In genomic region chr7:1703475-1704325, GRCh38 we compare ENCODE assay signal across 1 cellular context.
TF ChIP-seq lines count a peak whose summit lies in the region.

No MANE protein-coding gene starts in this region.

TF ChIP-seq in HepG2, 621 proteins besides CTCF, POLR2A, EP300 and RAD21:
- TF ChIP-seq POLR2AphosphoS2 (IDR thresholded peaks at IDR 0.05; ENCODE audit: low read depth, low read length), result no peak
- TF ChIP-seq ZBTB40 (IDR thresholded peaks at IDR 0.05), result no peak
- no peak for TF ChIP-seq ZBTB40 (CRISPR knock-in tag; IDR thresholded peaks at IDR 0.05)
- TF ChIP-seq ZNF749 (CRISPR knock-in tag; IDR thresholded peaks at IDR 0.05; ENCODE audit: borderline replicate concordance), result no peak
- no peak for TF ChIP-seq ZNF598 (CRISPR knock-in tag; IDR thresholded peaks at IDR 0.05; ENCODE audit: borderline replicate concordance)
- no peak for TF ChIP-seq MATR3 (CRISPR knock-in tag; IDR thresholded peaks at IDR 0.05)
- no peak for TF ChIP-seq PHB2 (IDR thresholded peaks at IDR 0.05; ENCODE audit: partially characterized antibody)
- no peak for TF ChIP-seq SUZ12 (IDR thresholded peaks at IDR 0.05; ENCODE audit: low read depth, low read length)
- TF ChIP-seq THYN1 (CRISPR knock-in tag; IDR thresholded peaks at IDR 0.05; ENCODE audit: borderline replicate concordance, low read depth), result no peak
- no peak for TF ChIP-seq ZNF234 (CRISPR knock-in tag; conservative IDR thresholded peaks at IDR 0.05)
- no peak for TF ChIP-seq NFE2 (CRISPR knock-in tag; IDR thresholded peaks at IDR 0.05)
- TF ChIP-seq POLR2G (IDR thresholded peaks at IDR 0.05; ENCODE audit: low read depth, low read length), result no peak
- no peak for TF ChIP-seq YEATS4 (CRISPR knock-in tag; IDR thresholded peaks at IDR 0.05; ENCODE audit: borderline replicate concordance)
- TF ChIP-seq TRIM22 (IDR thresholded peaks at IDR 0.05), result no peak
- TF ChIP-seq U2AF1 (optimal IDR thresholded peaks at IDR 0.05; ENCODE audit: low read depth, low read length), result no peak
- no peak for TF ChIP-seq ZNF557 (CRISPR knock-in tag; IDR thresholded peaks at IDR 0.05)
- TF ChIP-seq ZFP82 (CRISPR knock-in tag; IDR thresholded peaks at IDR 0.05; ENCODE audit: borderline replicate concordance), result no peak
- TF ChIP-seq PRMT3 (CRISPR knock-in tag; IDR thresholded peaks at IDR 0.05; ENCODE audit: borderline replicate concordance, low read depth), result no peak
- TF ChIP-seq SP1 (IDR thresholded peaks at IDR 0.05), result no peak
- no peak for TF ChIP-seq SP1 (CRISPR knock-in tag; IDR thresholded peaks at IDR 0.05)
- TF ChIP-seq RNF219 (CRISPR knock-in tag; IDR thresholded peaks at IDR 0.05), result no peak
